In the genomic region with DNA sequence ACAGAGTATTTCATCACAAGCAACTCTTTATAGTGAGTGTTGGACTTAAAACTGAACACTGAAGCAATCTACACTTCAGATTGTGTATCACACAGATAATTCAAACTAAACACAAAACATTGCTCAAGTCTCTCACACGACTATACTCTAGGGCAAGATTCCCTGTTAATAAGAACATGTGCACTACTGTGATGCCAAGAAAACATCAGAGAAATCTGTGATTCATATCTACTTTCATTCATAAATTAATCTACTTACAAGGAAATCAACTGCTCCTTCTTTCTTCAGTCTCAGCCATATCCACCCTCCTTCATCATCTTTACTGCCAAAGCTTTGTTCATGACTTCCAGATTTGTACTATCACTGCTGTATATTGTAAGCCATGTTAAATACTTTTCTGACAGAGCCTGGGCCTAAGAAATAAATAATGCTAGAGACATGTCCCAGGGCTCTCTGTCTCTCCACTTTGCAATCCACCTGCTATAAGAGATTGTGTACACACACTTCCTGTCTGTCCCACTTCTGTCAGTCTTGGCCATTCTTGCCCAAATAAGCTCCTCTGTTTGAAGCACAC, we compare ENCODE assay signal across 25 cellular contexts.
"Had no signal": no experiment of that assay in that cellular context is flagged by ENCODE, and none has a peak within 500 bp of the region (broad histone marks: within the 10 kb centered on the region; RNA-seq: fewer than 3 reads in every experiment).

No MANE protein-coding gene starts in this region.

- H3K4me1 Mint-ChIP-seq: activated naive CD8-positive, alpha-beta T cell treated with anti-CD3 and anti-CD28 coated beads for 36 hours; memory B cell; stimulated activated naive B cell treated with anti-CD40 and anti-IgM and Interleukin-4, amounts not matched to agents 10 μg/mL and 1 μg/mL and 100 μg/mL, for 72 hours had no signal

- H3K9me3 Mint-ChIP-seq: activated naive CD4-positive, alpha-beta T cell treated with anti-CD3 and anti-CD28 coated beads for 36 hours; activated naive CD8-positive, alpha-beta T cell treated with anti-CD3 and anti-CD28 coated beads for 36 hours; brain; memory B cell; natural killer cell treated with Interleukin-12 subunit alpha and Interleukin-12 subunit beta and Interleukin-15 and Interleukin-18, amount 100 ng/mL, for 72 hours; stimulated activated naive B cell treated with anti-CD40 and anti-IgM and Interleukin-4, amounts not matched to agents 10 μg/mL and 1 μg/mL and 100 μg/mL, for 72 hours had no signal

- H3K9me3 ChIP-seq: adrenal gland, ascending aorta, heart right ventricle, transverse colon, vagina had no signal

- H3K27me3 Mint-ChIP-seq: activated naive CD8-positive, alpha-beta T cell treated with anti-CD3 and anti-CD28 coated beads for 36 hours; brain; memory B cell; natural killer cell treated with Interleukin-12 subunit alpha and Interleukin-12 subunit beta and Interleukin-15 and Interleukin-18, amount 100 ng/mL, for 72 hours; progenitor cell of endocrine pancreas; stimulated activated naive B cell treated with anti-CD40 and anti-IgM and Interleukin-4, amounts not matched to agents 10 μg/mL and 1 μg/mL and 100 μg/mL, for 72 hours had no signal

- H3K4me3 Mint-ChIP-seq: activated naive CD4-positive, alpha-beta T cell treated with anti-CD3 and anti-CD28 coated beads for 36 hours; activated naive CD8-positive, alpha-beta T cell treated with anti-CD3 and anti-CD28 coated beads for 36 hours; brain; memory B cell; natural killer cell treated with Interleukin-12 subunit alpha and Interleukin-12 subunit beta and Interleukin-15 and Interleukin-18, amount 100 ng/mL, for 72 hours; stimulated activated naive B cell treated with anti-CD40 and anti-IgM and Interleukin-4, amounts not matched to agents 10 μg/mL and 1 μg/mL and 100 μg/mL, for 72 hours had no signal

- H3K27ac Mint-ChIP-seq: activated naive CD4-positive, alpha-beta T cell treated with anti-CD3 and anti-CD28 coated beads for 36 hours; activated naive CD8-positive, alpha-beta T cell treated with anti-CD3 and anti-CD28 coated beads for 36 hours; memory B cell; natural killer cell treated with Interleukin-12 subunit alpha and Interleukin-12 subunit beta and Interleukin-15 and Interleukin-18, amount 100 ng/mL, for 72 hours; progenitor cell of endocrine pancreas; stimulated activated naive B cell treated with anti-CD40 and anti-IgM and Interleukin-4, amounts not matched to agents 10 μg/mL and 1 μg/mL and 100 μg/mL, for 72 hours had no signal

- DNase-seq: activated CD4-positive, alpha-beta T cell treated with anti-CD3 and anti-CD28 coated beads for 4 hours; activated CD4-positive, alpha-beta T cell treated with anti-CD3 and anti-CD28 coated beads, Interleukin-2, amount 50 U/mL, for 48 hours; activated CD8-positive, alpha-beta memory T cell treated with anti-CD3 and anti-CD28 coated beads for 24 hours; activated effector memory CD4-positive, alpha-beta T cell treated with anti-CD3 and anti-CD28 coated beads, Interleukin-2, amount 50 U/mL, for 16 hours; activated naive CD4-positive, alpha-beta T cell treated with anti-CD3 and anti-CD28 coated beads for 36 hours; activated naive CD8-positive, alpha-beta T cell treated with anti-CD3 and anti-CD28 coated beads for 36 hours; adrenal gland; dorsolateral prefrontal cortex; effector memory CD4-positive, alpha-beta T cell; foreskin keratinocyte; heart right ventricle; stimulated activated CD4-positive, alpha-beta T cell treated with anti-CD3 and anti-CD28 coated beads, Interleukin-1b, Interleukin-23, amount 100 ng/mL, for 48 hours; stimulated activated CD4-positive, alpha-beta T cell treated with anti-CD3 and anti-CD28 coated beads, Interleukin-4, amount 100 ng/mL, for 4 hours; stimulated activated naive B cell treated with anti-CD40 and anti-IgM and Interleukin-4, amounts not matched to agents 10 μg/mL and 1 μg/mL and 100 μg/mL, for 72 hours; T-helper 9 cell; transverse colon had no signal

- ATAC-seq: foreskin keratinocyte; heart right ventricle; natural killer cell treated with Interleukin-12 subunit alpha and Interleukin-12 subunit beta and Interleukin-15 and Interleukin-18, amount 100 ng/mL, for 72 hours; stimulated activated naive B cell treated with anti-CD40 and anti-IgM and Interleukin-4, amounts not matched to agents 10 μg/mL and 1 μg/mL and 100 μg/mL, for 72 hours had no signal

- H3K27me3 ChIP-seq: adrenal gland, ascending aorta, dorsolateral prefrontal cortex, foreskin keratinocyte, heart right ventricle, transverse colon, vagina had no signal

- H3K4me3 ChIP-seq: adrenal gland, ascending aorta, coronary artery, dorsolateral prefrontal cortex, heart right ventricle, smooth muscle cell, transverse colon, vagina had no signal

- H3K36me3 Mint-ChIP-seq: memory B cell; natural killer cell treated with Interleukin-12 subunit alpha and Interleukin-12 subunit beta and Interleukin-15 and Interleukin-18, amount 100 ng/mL, for 72 hours had no signal

- H3K27ac ChIP-seq: ascending aorta, coronary artery, foreskin keratinocyte, heart right ventricle, vagina, VCaP had no signal

- H3K36me3 ChIP-seq: transverse colon had no signal

- H3K4me2 ChIP-seq: smooth muscle cell had no signal
